8 cellular contexts compared by ENCODE assay signal in the genomic region with DNA sequence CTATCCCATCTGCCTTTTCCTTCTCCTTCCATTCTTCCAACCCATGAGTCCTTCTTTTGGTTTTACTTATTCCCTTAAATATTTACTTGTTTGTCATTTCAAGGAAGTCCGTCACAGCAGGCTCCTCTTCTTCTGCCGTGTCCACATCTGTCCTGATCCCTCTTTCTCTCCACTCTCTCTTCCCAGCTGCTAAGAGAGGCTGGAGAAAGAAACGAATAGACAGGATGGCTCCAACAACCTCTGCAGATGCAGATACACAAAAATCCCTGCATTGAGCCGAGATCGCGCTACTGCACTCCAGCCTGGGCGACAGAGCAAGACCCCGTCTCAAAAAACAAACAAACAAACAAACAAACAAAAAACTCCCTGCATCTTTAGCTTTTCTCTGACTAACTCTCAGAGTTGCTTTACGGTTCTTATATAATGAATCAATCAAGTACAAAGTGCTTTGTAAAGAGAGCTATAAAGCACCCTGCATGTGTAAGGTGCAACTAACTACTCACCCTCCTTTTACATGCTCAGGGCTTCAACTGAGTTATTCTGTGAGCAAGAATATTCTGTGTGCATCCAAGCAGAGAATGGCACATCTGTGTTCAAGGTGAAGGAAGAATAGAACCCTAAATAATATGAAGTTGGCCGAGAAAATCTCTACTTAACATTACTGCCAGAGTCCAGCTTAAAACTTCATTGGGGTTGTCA. TPM values are rescaled to one million over a fixed set of nuclear protein-coding genes. Genes with fewer than 3 reads are reported as not detected.
DNase-seq lines count a peak whose midpoint lies in the region; ATAC-seq, FAIRE-seq and TF ChIP-seq lines count a peak whose summit lies in the region.

No MANE protein-coding gene starts in this region.

- no peaks in the 10 kb centered on the region for H3K79me2 ChIP-seq in GM12878 (ENCODE audit: control insufficient read depth, insufficient read depth, low read length)

- DNase-seq in A549 (ENCODE audit: low read depth in 1 of 2, low spot score in 1 of 2) (no peak), HAP-1 (ENCODE audit: low spot score in 2 of 2) (no peak), GM12878 (ENCODE audit: low read depth, low spot score) (no peak), mucosa of gallbladder (ENCODE audit: low spot score) (no peak)

- 66% methylated on average over 10 of the region's 10 CpGs for WGBS in A549 (ENCODE audit: missing lambda C conversion rate)
- WGBS in GM12878 (ENCODE audit: insufficient coverage, insufficient replicate concordance, low lambda C conversion rate, missing lambda C conversion rate) = 39% methylated on average over 10 of the region's 10 CpGs

- peak overlapping the region; percentile 70 for H2AFZ ChIP-seq in GM12878 (ENCODE audit: control insufficient read depth, low read depth, low read length)

- RAD21 ChIA-PET in GM12878 (lab: Charles Lee; ENCODE audit: unreplicated experiment) = no interaction called here

- POLR2A ChIA-PET in A549 (lab: Yijun Ruan, JAX) (interaction anchor here (0.6 to 1.0 kb wide), 4 partner anchors 44 to 208 kb away, joined by 3 to 4 read pairs (median 3); partner anchors contain the start of genes PRKACB and SPATA1), GM12878 (lab: Charles Lee) (no interaction called here)

- H3K9me3 ChIP-seq in A549 (no peaks in the 10 kb centered on the region; the same call in 2 of the 3 replicates), HAP-1 (no peaks in the 10 kb centered on the region), GM12878 (replicated peaks; ENCODE audit: control insufficient read depth, insufficient read depth, low read length) (no peaks in the 10 kb centered on the region; the same call in 2 of the 3 replicates), mononuclear cell (ENCODE audit: low read depth, low read length) (no peaks in the 10 kb centered on the region)

- H3K4me2 ChIP-seq in A549 = peak overlapping the region; percentile 76
- H3K4me2 ChIP-seq in GM12878 (ENCODE audit: control insufficient read depth, insufficient read depth) = peak overlapping the region; percentile 58

- CTCF ChIA-PET in A549 (lab: Yijun Ruan, JAX) (interaction anchor here (1.2 to 1.7 kb wide), 3 partner anchors 9 to 25 kb away, joined by 3 to 4 read pairs (median 3); no protein-coding TSS in a partner anchor), GM12878 (lab: Yijun Ruan, JAX) (no interaction called here)

- ATAC-seq in A549 (no peak), GM12878 (no peak), GM19324 (IDR thresholded peaks at IDR 0.05; ENCODE audit: low FRiP score, unreplicated experiment) (no peak), HG03045 (IDR thresholded peaks at IDR 0.05; ENCODE audit: unreplicated experiment) (no peak), HG03097 (IDR thresholded peaks at IDR 0.05; ENCODE audit: low FRiP score, unreplicated experiment) (no peak)

- TF ChIP-seq RAD21 in A549 (conservative IDR thresholded peaks at IDR 0.05 in 1 of 2, IDR thresholded peaks at IDR 0.05 in 1 of 2) (no peak), GM12878 (IDR thresholded peaks at IDR 0.05; ENCODE audit: insufficient read depth, low read depth, low read length) (no peak)

- H3K4me3 ChIP-seq in A549 (peak overlapping the region; percentile 80), HAP-1 (peak overlapping the region; percentile 59), GM12878 (peak overlapping the region; percentile 88), mononuclear cell (ENCODE audit: low read length) (peak overlapping the region; percentile 74)

- TF ChIP-seq CTCF in A549 (IDR thresholded peaks at IDR 0.05) = no peak
- TF ChIP-seq CTCF in GM12878 (IDR thresholded peaks at IDR 0.05 in 2 of 3, conservative IDR thresholded peaks at IDR 0.05 in 1 of 3; ENCODE audit: control insufficient read depth in 2 of 3, extremely low read depth in 1 of 3, insufficient read depth in 1 of 3, low read depth in 3 of 3, low read length in 3 of 3) = no peak

- in situ Hi-C loops in HAP-1 (cut with MboI; ENCODE audit: low sequenced_read_pairs) (no loop called here), GM12878 (cut with MboI) (no loop called here)

- no peaks in the 10 kb centered on the region for H4K20me1 ChIP-seq in GM12878 (ENCODE audit: control insufficient read depth, insufficient read depth)

- TF ChIP-seq EP300 in A549 (IDR thresholded peaks at IDR 0.05) (no peak), GM12878 (IDR thresholded peaks at IDR 0.05; ENCODE audit: borderline replicate concordance in 1 of 2, control insufficient read depth in 1 of 2, low read depth in 2 of 2, low read length in 2 of 2) (no peak)

- TF ChIP-seq POLR2A in A549 (IDR thresholded peaks at IDR 0.05; ENCODE audit: low read length) (no peak), GM12878 (IDR thresholded peaks at IDR 0.05; ENCODE audit: low read depth, low read length) (no peak)

- BruUV-seq in GM12878 (replicated peaks; lab: Mats Ljungman, UMichigan) = no TSS peak

- H3K36me3 ChIP-seq in HAP-1 (replicated peaks) = no peaks in the 10 kb centered on the region
- H3K36me3 ChIP-seq in GM12878 (ENCODE audit: control insufficient read depth in 2 of 2, insufficient read depth in 2 of 2, low read length in 1 of 2) = no peaks in the 10 kb centered on the region

- H3K4me1 ChIP-seq in A549 = peaks cover 25% of the 10 kb centered on the region
- peaks cover 21% of the 10 kb centered on the region for H3K4me1 ChIP-seq in HAP-1
- H3K4me1 ChIP-seq in GM12878 (ENCODE audit: control insufficient read depth, insufficient read depth, low read length) = peaks cover 10% of the 10 kb centered on the region; the same call in 1 of the 2 replicates
- peaks cover 32% of the 10 kb centered on the region for H3K4me1 ChIP-seq in mononuclear cell (ENCODE audit: insufficient read depth, low read length)

- H3K27ac ChIP-seq in A549 = peak overlapping the region; percentile 91 to 99
- H3K27ac ChIP-seq in GM12878 (ENCODE audit: control insufficient read depth, insufficient read depth) = no peak overlapping the region

- H3K9ac ChIP-seq in GM12878 (ENCODE audit: control insufficient read depth, insufficient read depth, low read length) = no peak overlapping the region; the same call in 1 of the 2 replicates

- intact Hi-C loops in GM12878 (cut with micrococcal nuclease; ENCODE audit: unreplicated experiment) = no loop called here

- H3K27me3 ChIP-seq in HAP-1 (ENCODE audit: low read depth) (no peaks in the 10 kb centered on the region), GM12878 (replicated peaks in 1 of 2; ENCODE audit: control insufficient read depth in 2 of 2, insufficient read depth in 2 of 2, low read length in 1 of 2) (no peaks in the 10 kb centered on the region), mononuclear cell (ENCODE audit: insufficient read depth, low read length) (no peaks in the 10 kb centered on the region)

- SMC1A ChIA-PET in GM12878 (lab: Charles Lee; ENCODE audit: uncharacterized antibody, unreplicated experiment) = interaction anchor here (1.1 kb wide), 1 partner anchor 317 kb away, joined by 3 read pairs; no protein-coding TSS in a partner anchor

- no peak for FAIRE-seq in A549 (lab: Jason Lieb, UNC)
- FAIRE-seq in GM12878 (lab: Jason Lieb, UNC) = no peak

TF ChIP-seq in A549, 52 proteins besides CTCF, POLR2A, EP300 and RAD21 (continues in another document):
- TF ChIP-seq JUN (IDR thresholded peaks at IDR 0.05) (no peak), FOSB (CRISPR knock-in tag; IDR thresholded peaks at IDR 0.05) (no peak), HDAC2 (IDR thresholded peaks at IDR 0.05) (no peak), KDM5A (IDR thresholded peaks at IDR 0.05) (no peak), FOXS1 (CRISPR knock-in tag; IDR thresholded peaks at IDR 0.05) (no peak)

TF ChIP-seq in GM12878, 131 proteins besides CTCF, POLR2A, EP300 and RAD21 (continues in another document):
- TF ChIP-seq IRF5 (IDR thresholded peaks at IDR 0.05; ENCODE audit: borderline replicate concordance) (no peak), TARDBP (IDR thresholded peaks at IDR 0.05; ENCODE audit: borderline replicate concordance) (no peak), MAX (IDR thresholded peaks at IDR 0.05; ENCODE audit: low read depth, low read length) (no peak), PAX8 (IDR thresholded peaks at IDR 0.05) (no peak)

RNA-seq across cellular contexts. Expression of gene SAMD13, which starts 3.8 kb away (rescaled TPM):
- polyA plus RNA-seq in A549 (2011; rRNA removed) (1.8 and 2.4 TPM in 2 replicates), A549 (2017; fragmentation: RNase III; extraction: RNeasy Plus Mini Kit Qiagen cat#74134 plus additional on column Dnase treatment) (0.28 to 0.59 TPM (median 0.53 TPM) in 3 replicates), GM12878 (2011; rRNA removed) (0.06 TPM in 1 of 2 replicates, not detected in the other), GM12878 (2014; fragmentation: Illumina TruSeq; extraction: Trizol) (1.3 and 1.4 TPM in 2 replicates), GM12878 (2014; fragmentation: Nextera tagmentation; extraction: Ambion mirVana) (1 to 10 TPM; 1.1 to 1.9 TPM), GM12878 (2014; rRNA removed) (1.1 and 1.3 TPM in 2 replicates), GM12878 (2016; fragmentation: Nextera tagmentation; extraction: Ambion mirVana) (1 to 10 TPM in 1 of 2 experiments, under 1 TPM in 1; 0.81 to 1.1 TPM)
- polyA plus RNA-seq in A549 (2012; cell fraction: cytosol; rRNA removed) = 0.22 and 0.25 TPM in 2 replicates
- 0.08 and 0.11 TPM in 2 replicates for polyA plus RNA-seq in A549 (2012; cell fraction: nucleus; rRNA removed)
- polyA minus RNA-seq in A549 (2011; rRNA and poly(A)+ RNA removed) = 0.83 TPM in 2 replicates
- total RNA-seq in GM12878 (2013; cell fraction: nucleolus; rRNA removed) = not detected in 2 replicates
- total RNA-seq in GM12878 (2014; rRNA removed) (1.2 and 2.2 TPM in 2 replicates), GM12878 (2014; rRNA removed; fragmentation: Illumina TruSeq; extraction: Trizol) (1.0 and 1.2 TPM in 2 replicates), GM12878 (2021) (0.85 and 0.98 TPM in 2 replicates), mononuclear cell (0.31 TPM), mucosa of gallbladder (4.1 TPM)
- polyA plus RNA-seq in GM12878 (2011; ENCODE audit: low read depth) = 0.92 TPM
- polyA plus RNA-seq in GM12878 (2011; cell fraction: cytosol; rRNA removed) = not detected in 2 replicates
- not detected in 2 replicates for polyA plus RNA-seq in GM12878 (2011; cell fraction: nucleus; rRNA removed)
- 0.50 and 0.58 TPM in 2 replicates for polyA plus RNA-seq in GM12878 (2012)
- polyA minus RNA-seq in GM12878 (2011; rRNA and poly(A)+ RNA removed) = not detected in 2 replicates
- not detected in 2 replicates for polyA minus RNA-seq in GM12878 (2011; cell fraction: cytosol; rRNA and poly(A)+ RNA removed)
- polyA minus RNA-seq in GM12878 (2011; cell fraction: nucleus; rRNA and poly(A)+ RNA removed) = not detected in 2 replicates
